ENCODE assay signal across 8 cellular contexts in genomic region chr2:218860950-218861381, GRCh38. TPM values are rescaled to one million over a fixed set of nuclear protein-coding genes. Genes with fewer than 3 reads are reported as not detected.
DNase-seq lines count a peak whose midpoint lies in the region; ATAC-seq and TF ChIP-seq lines count a peak whose summit lies in the region.

No MANE protein-coding gene starts in this region.

- H3K27me3 ChIP-seq in adipocyte (replicated peaks; ENCODE audit: control insufficient read depth, insufficient read depth, low read length), result peaks cover 54% of the 10 kb centered on the region

- TF ChIP-seq CTCF in endothelial cell (IDR thresholded peaks at IDR 0.05; ENCODE audit: unreplicated experiment), result no peak

- H3K9me3 ChIP-seq in adipocyte (ENCODE audit: control insufficient read depth, low read length), result no peaks in the 10 kb centered on the region

- no peaks in the 10 kb centered on the region for H3K36me3 Mint-ChIP-seq in endothelial cell (ENCODE audit: low read depth, unreplicated experiment)

- H3K4me1 ChIP-seq in adipocyte (ENCODE audit: control insufficient read depth, insufficient read depth, low read length), result peaks cover 6% of the 10 kb centered on the region

- H3K4me3 Mint-ChIP-seq in endothelial cell (ENCODE audit: unreplicated experiment), result no peak overlapping the region

- no peak overlapping the region for H3K9ac ChIP-seq in adipocyte (ENCODE audit: low read length)

- no peak overlapping the region for H3K4me3 ChIP-seq in adipocyte (ENCODE audit: low read length)

- H3K9me3 Mint-ChIP-seq in endothelial cell (ENCODE audit: unreplicated experiment), result no peaks in the 10 kb centered on the region

- no peak overlapping the region for H3K27ac Mint-ChIP-seq in endothelial cell (ENCODE audit: unreplicated experiment)

- no peak for ATAC-seq in GM19023 (IDR thresholded peaks at IDR 0.05; ENCODE audit: unreplicated experiment)
- no peak for ATAC-seq in esophagus mucosa

- peaks cover 12% of the 10 kb centered on the region for H3K4me1 Mint-ChIP-seq in endothelial cell (ENCODE audit: unreplicated experiment)

- H3K27me3 Mint-ChIP-seq in endothelial cell (ENCODE audit: unreplicated experiment), result peaks cover 44% of the 10 kb centered on the region

- peak; percentile 91 for DNase-seq in Daoy (ENCODE audit: low read depth)
- peak; percentile 96 for DNase-seq in NCI-H2171 treated with DMSO at 0.1 percent for 48 hours (lab: John Stamatoyannopoulos, UW)
- peak; percentile 68 for DNase-seq in adipocyte (ENCODE audit: low read depth)
- DNase-seq in kidney tubule cell (ENCODE audit: low spot score), result peak; percentile 24
- no peak for DNase-seq in dedifferentiated amniotic fluid mesenchymal stem cell (ENCODE audit: extremely low spot score)
- DNase-seq in endothelial cell (ENCODE audit: low spot score), result no peak

- no peaks in the 10 kb centered on the region for H3K36me3 ChIP-seq in adipocyte (ENCODE audit: control insufficient read depth, insufficient read depth, low read length, severe bottlenecking)

RNA-seq across cellular contexts. Expression of gene WNT6, which starts 1.4 kb away (rescaled TPM):
- 0.23 TPM in 1 of 2 replicates, not detected in the other for total RNA-seq in Daoy (2014; rRNA removed; shearing (Covaris generic))
- total RNA-seq in esophagus mucosa (not detected), endothelial cell (ENCODE audit: unreplicated experiment) (not detected)

RNA-seq across cellular contexts. Expression of gene WNT10A, which starts 19.7 kb away (rescaled TPM):
- total RNA-seq in Daoy (2014; rRNA removed; shearing (Covaris generic)), result 0.11 and 0.12 TPM in 2 replicates
- total RNA-seq in esophagus mucosa (3.4 TPM), endothelial cell (ENCODE audit: unreplicated experiment) (not detected)

RNA-seq across cellular contexts. Expression of gene PRKAG3, which starts 29.4 kb away (rescaled TPM):
- total RNA-seq in Daoy (2014; rRNA removed; shearing (Covaris generic)), result not detected in 2 replicates
- not detected for total RNA-seq in esophagus mucosa
- not detected for total RNA-seq in endothelial cell (ENCODE audit: unreplicated experiment)

Comparison
In these comparisons a context has a peak if more than half of its experiments do, and no peak if none do; other contexts are left out.
1. DNase-seq: peak in Daoy (single experiment), NCI-H2171 treated with DMSO at 0.1 percent for 48 hours (single experiment), adipocyte (single experiment) and kidney tubule cell (single experiment); none in dedifferentiated amniotic fluid mesenchymal stem cell (single experiment) and endothelial cell (single experiment).